Comparison of ENCODE assay signal across 8 cellular contexts in the genomic region with DNA sequence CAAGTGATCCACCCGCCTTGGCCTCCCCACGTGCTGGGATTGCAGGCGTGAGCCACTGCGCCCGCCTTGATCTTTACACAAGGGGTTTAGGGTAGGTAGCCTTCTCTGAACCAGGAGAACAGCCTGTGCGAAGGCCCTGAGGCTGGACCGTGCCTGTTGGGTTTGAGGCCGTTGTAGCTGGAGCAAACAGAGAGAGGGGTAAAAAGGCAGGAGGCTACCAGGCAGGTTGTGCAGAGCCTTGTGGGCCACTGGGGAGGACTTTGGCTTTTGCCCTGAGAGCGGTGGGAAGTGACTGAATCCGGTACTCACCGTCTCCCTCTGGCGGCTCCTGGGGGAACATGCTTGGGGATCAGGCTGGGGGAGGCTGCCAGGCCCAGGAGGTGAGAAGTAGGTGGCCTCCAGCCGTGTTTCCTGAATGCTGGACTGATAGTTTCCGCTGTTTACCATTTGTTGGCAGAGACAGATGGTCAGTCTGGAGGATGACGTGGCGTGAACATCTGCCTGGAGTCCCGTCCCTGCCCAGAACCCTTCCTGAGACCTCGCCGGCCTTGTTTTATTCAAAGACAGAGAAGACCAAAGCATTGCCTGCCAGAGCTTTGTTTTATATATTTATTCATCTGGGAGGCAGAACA. TPM values are rescaled to one million over a fixed set of nuclear protein-coding genes. Genes with fewer than 3 reads are reported as not detected.
DNase-seq lines count a peak whose midpoint lies in the region; ATAC-seq and TF ChIP-seq lines count a peak whose summit lies in the region.

No MANE protein-coding gene starts in this region.

- TF ChIP-seq CTCF in RWPE1 (conservative IDR thresholded peaks at IDR 0.05; ENCODE audit: low read depth) (peak; percentile 79), foreskin keratinocyte (conservative IDR thresholded peaks at IDR 0.05) (peak; percentile 64), osteoblast (IDR thresholded peaks at IDR 0.05; ENCODE audit: extremely low read depth, low read depth, low read length) (peak; percentile 88), testis (IDR thresholded peaks at IDR 0.05) (peak; percentile 83 to 86 (median 84))

- DNase-seq in COLO829 (ENCODE audit: low spot score): peak; percentile 74
- DNase-seq in RWPE1 (ENCODE audit: low spot score): peak; percentile 55
- DNase-seq in activated effector memory CD4-positive, alpha-beta T cell treated with Interleukin-2 at 50 U/mL for 16 hours: peak; percentile 56
- no peak for DNase-seq in foreskin keratinocyte
- peak; percentile 97 for DNase-seq in osteoblast (ENCODE audit: insufficient read length, low spot score, missing footprints)
- peak; percentile 84 for DNase-seq in testis

- TF ChIP-seq EP300 in Ishikawa (IDR thresholded peaks at IDR 0.05; ENCODE audit: borderline replicate concordance): peak; percentile 17; the same call in 1 of the 2 replicates

- no peak overlapping the region for H3K4me2 ChIP-seq in osteoblast (ENCODE audit: insufficient read depth, low read length)

- POLR2A ChIA-PET in RWPE1 (lab: Yijun Ruan, JAX; ENCODE audit: low non-redundant PET): no interaction called here

- H3K27me3 ChIP-seq in foreskin keratinocyte (no peaks in the 10 kb centered on the region), osteoblast (ENCODE audit: insufficient read depth, low read length) (no peaks in the 10 kb centered on the region), testis (no peaks in the 10 kb centered on the region)

- peaks cover 4% of the 10 kb centered on the region for H4K20me1 ChIP-seq in osteoblast (ENCODE audit: insufficient read depth, low read length)

- peaks cover 75% of the 10 kb centered on the region for H3K36me3 ChIP-seq in osteoblast (ENCODE audit: insufficient read depth, low read length)
- no peaks in the 10 kb centered on the region for H3K36me3 ChIP-seq in testis (ENCODE audit: low read depth, missing control alignments)

- H2AFZ ChIP-seq in osteoblast (ENCODE audit: low read length): peak overlapping the region; percentile 58

- peak overlapping the region; percentile 65 for H3K27ac ChIP-seq in RWPE1
- H3K27ac ChIP-seq in foreskin keratinocyte: no peak overlapping the region
- no peak overlapping the region for H3K27ac ChIP-seq in osteoblast (ENCODE audit: low read depth, low read length)
- peak overlapping the region; percentile 9 to 14 for H3K27ac ChIP-seq in testis

- intact Hi-C loops in testis (cut with DNase I; ENCODE audit: low total_unique reads): loop anchor here (10.0 kb wide), 1 partner anchor 154 kb away; no protein-coding TSS in a partner anchor

- no peak for TF ChIP-seq POLR2A in testis (IDR thresholded peaks at IDR 0.05)

- no peaks in the 10 kb centered on the region for H3K9me3 ChIP-seq in osteoblast (ENCODE audit: low read depth, low read length)
- H3K9me3 ChIP-seq in testis: no peaks in the 10 kb centered on the region

- H3K4me3 ChIP-seq in osteoblast (ENCODE audit: insufficient read depth, low read length) (no peak overlapping the region), testis (no peak overlapping the region)

- CTCF ChIA-PET in RWPE1 (lab: Yijun Ruan, JAX): interaction anchor here (0.7 kb wide), 1 partner anchor 127 kb away, joined by 3 read pairs; no protein-coding TSS in a partner anchor

- no peaks in the 10 kb centered on the region for H3K79me2 ChIP-seq in osteoblast (ENCODE audit: insufficient read depth, low read length)

- H3K4me1 ChIP-seq in foreskin keratinocyte: no peaks in the 10 kb centered on the region
- no peaks in the 10 kb centered on the region for H3K4me1 ChIP-seq in osteoblast (ENCODE audit: insufficient read depth, low read length)
- no peaks in the 10 kb centered on the region for H3K4me1 ChIP-seq in testis

- TF ChIP-seq RAD21 in Ishikawa (IDR thresholded peaks at IDR 0.05; ENCODE audit: low read depth): peak; percentile 58

- WGBS in testis, 2 donors: 53 to 66% methylated on average over 18 to 19 of the region's 19 CpGs

- ATAC-seq in foreskin keratinocyte (peak; percentile 61), HG03108 (IDR thresholded peaks at IDR 0.05; ENCODE audit: unreplicated experiment) (no peak)

TF ChIP-seq in Ishikawa, 13 proteins besides CTCF, POLR2A, EP300 and RAD21:
- TF ChIP-seq, protein P1, sequence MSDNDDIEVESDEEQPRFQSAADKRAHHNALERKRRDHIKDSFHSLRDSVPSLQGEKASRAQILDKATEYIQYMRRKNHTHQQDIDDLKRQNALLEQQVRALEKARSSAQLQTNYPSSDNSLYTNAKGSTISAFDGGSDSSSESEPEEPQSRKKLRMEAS (IDR thresholded peaks at IDR 0.05): peak; percentile 28; the same call in 1 of the 2 replicates
- TF ChIP-seq CREB1 (IDR thresholded peaks at IDR 0.05; ENCODE audit: low read depth): no peak
- TF ChIP-seq NFIC (IDR thresholded peaks at IDR 0.05): no peak
- no peak for TF ChIP-seq TCF12 (IDR thresholded peaks at IDR 0.05; ENCODE audit: low read depth)
- TF ChIP-seq TEAD4 (IDR thresholded peaks at IDR 0.05): peak; percentile 15; the same call in 1 of the 2 replicates
- TF ChIP-seq TAF1 (IDR thresholded peaks at IDR 0.05; ENCODE audit: low read depth): no peak
- TF ChIP-seq, protein P2, sequence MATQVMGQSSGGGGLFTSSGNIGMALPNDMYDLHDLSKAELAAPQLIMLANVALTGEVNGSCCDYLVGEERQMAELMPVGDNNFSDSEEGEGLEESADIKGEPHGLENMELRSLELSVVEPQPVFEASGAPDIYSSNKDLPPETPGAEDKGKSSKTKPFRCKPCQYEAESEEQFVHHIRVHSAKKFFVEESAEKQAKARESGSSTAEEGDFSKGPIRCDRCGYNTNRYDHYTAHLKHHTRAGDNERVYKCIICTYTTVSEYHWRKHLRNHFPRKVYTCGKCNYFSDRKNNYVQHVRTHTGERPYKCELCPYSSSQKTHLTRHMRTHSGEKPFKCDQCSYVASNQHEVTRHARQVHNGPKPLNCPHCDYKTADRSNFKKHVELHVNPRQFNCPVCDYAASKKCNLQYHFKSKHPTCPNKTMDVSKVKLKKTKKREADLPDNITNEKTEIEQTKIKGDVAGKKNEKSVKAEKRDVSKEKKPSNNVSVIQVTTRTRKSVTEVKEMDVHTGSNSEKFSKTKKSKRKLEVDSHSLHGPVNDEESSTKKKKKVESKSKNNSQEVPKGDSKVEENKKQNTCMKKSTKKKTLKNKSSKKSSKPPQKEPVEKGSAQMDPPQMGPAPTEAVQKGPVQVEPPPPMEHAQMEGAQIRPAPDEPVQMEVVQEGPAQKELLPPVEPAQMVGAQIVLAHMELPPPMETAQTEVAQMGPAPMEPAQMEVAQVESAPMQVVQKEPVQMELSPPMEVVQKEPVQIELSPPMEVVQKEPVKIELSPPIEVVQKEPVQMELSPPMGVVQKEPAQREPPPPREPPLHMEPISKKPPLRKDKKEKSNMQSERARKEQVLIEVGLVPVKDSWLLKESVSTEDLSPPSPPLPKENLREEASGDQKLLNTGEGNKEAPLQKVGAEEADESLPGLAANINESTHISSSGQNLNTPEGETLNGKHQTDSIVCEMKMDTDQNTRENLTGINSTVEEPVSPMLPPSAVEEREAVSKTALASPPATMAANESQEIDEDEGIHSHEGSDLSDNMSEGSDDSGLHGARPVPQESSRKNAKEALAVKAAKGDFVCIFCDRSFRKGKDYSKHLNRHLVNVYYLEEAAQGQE (IDR thresholded peaks at IDR 0.05; ENCODE audit: low read depth): no peak
- TF ChIP-seq CEBPB (IDR thresholded peaks at IDR 0.05): no peak
- TF ChIP-seq FOXM1 (IDR thresholded peaks at IDR 0.05; ENCODE audit: borderline replicate concordance, low read depth): no peak
- TF ChIP-seq, protein P3, sequence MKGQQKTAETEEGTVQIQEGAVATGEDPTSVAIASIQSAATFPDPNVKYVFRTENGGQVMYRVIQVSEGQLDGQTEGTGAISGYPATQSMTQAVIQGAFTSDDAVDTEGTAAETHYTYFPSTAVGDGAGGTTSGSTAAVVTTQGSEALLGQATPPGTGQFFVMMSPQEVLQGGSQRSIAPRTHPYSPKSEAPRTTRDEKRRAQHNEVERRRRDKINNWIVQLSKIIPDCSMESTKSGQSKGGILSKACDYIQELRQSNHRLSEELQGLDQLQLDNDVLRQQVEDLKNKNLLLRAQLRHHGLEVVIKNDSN (IDR thresholded peaks at IDR 0.05): 0 out of 2 replicates have a peak, but pooled peaks have one; percentile 11
- no peak for TF ChIP-seq EGR1 (IDR thresholded peaks at IDR 0.05)
- no peak for TF ChIP-seq ZBTB7A (IDR thresholded peaks at IDR 0.05; ENCODE audit: low read depth)
- no peak for TF ChIP-seq YY1 (IDR thresholded peaks at IDR 0.05; ENCODE audit: low read depth)
TF ChIP-seq in Ishikawa: peak in this region for 3.

RNA-seq across cellular contexts. Expression of a gene that starts 24.6 kb away (rescaled TPM):
- total RNA-seq in foreskin keratinocyte (29.4 and 43.8 TPM in 2 replicates), osteoblast (5.4 and 6.5 TPM in 2 replicates), testis (1 to 10 TPM; 7.1 to 7.4 TPM)
- polyA plus RNA-seq in foreskin keratinocyte (23.0 and 27.9 TPM in 2 replicates), testis (ENCODE audit: insufficient read depth, low read depth, low replicate concordance) (5.4 TPM)

RNA-seq across cellular contexts. Expression of a gene that starts 41.7 kb away (rescaled TPM):
- total RNA-seq in foreskin keratinocyte (319 and 330 TPM in 2 replicates), osteoblast (313 and 326 TPM in 2 replicates), testis (10 to 100 TPM; 12.5 to 19.0 TPM)
- polyA plus RNA-seq in foreskin keratinocyte (150 and 170 TPM in 2 replicates), testis (ENCODE audit: insufficient read depth, low read depth, low replicate concordance) (20.1 TPM)

Comparison
In these comparisons a context has a peak if more than half of its experiments do, and no peak if none do; other contexts are left out.
1. DNase-seq: peak in COLO829 (single experiment), RWPE1 (single experiment), activated effector memory CD4-positive, alpha-beta T cell treated with Interleukin-2 at 50 U/mL for 16 hours (single experiment), osteoblast (single experiment) and testis (single experiment); none in foreskin keratinocyte (0 of 2).
2. H3K27ac ChIP-seq: peak in RWPE1 (single experiment) and testis (2 of 2); none in foreskin keratinocyte (single experiment) and osteoblast (single experiment).
3. RNA of a gene that starts 41.7 kb away (total RNA-seq): 319 to 330 TPM in foreskin keratinocyte and 313 to 326 TPM in osteoblast; 12.5 to 19.0 TPM in testis; every median in the first group is over 10 times any median in the second.
4. Peak in every context shown above with its lines, with median percentiles within 50 percentile points of each other: CTCF ChIP-seq.